20 cellular contexts compared by ENCODE assay signal in the genomic region with DNA sequence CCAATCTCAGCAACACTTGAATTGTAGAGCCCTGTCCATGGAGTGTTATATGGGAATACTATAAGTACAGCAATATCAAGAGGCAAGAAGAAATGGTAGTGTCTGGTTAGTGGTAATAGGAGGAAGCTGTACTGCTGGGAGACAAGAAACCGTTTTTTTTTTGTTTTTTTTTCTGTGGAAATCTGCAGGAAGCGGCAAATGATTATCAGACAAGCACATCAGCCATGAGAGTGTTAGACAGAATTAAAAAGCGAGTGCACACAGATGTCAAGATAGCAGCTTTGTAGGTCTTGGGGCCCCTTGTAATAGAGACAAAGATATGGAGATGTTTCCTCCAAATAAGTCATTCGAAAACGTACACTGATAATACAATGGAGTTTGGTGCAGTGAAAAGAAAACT. TPM values are rescaled to one million over a fixed set of nuclear protein-coding genes. Genes with fewer than 3 reads are reported as not detected.
DNase-seq lines count a peak whose midpoint lies in the region; ATAC-seq and TF ChIP-seq lines count a peak whose summit lies in the region.
"Had no signal": no experiment of that assay in that cellular context is flagged by ENCODE, and none has a peak within 500 bp of the region (broad histone marks: within the 10 kb centered on the region; RNA-seq: fewer than 3 reads in every experiment).

No MANE protein-coding gene starts in this region.

- intact Hi-C loops in natural killer cell (cut with micrococcal nuclease) = no loop called here

- H3K36me3 ChIP-seq in Loucy (ENCODE audit: insufficient read depth, low read length) = peaks cover 12% of the 10 kb centered on the region; the same call in 1 of the 2 replicates
- H3K36me3 ChIP-seq: Peyer's patch, WERI-Rb-1 had no signal

- no peaks in the 10 kb centered on the region for H3K9me3 ChIP-seq in Loucy (ENCODE audit: insufficient read depth, low read depth, low read length)
- H3K9me3 ChIP-seq: Peyer's patch had no signal

- no peaks in the 10 kb centered on the region for H3K27me3 ChIP-seq in Loucy (ENCODE audit: insufficient read depth, low read length, poor library complexity, severe bottlenecking)
- H3K27me3 ChIP-seq: Peyer's patch had no signal

- in situ Hi-C loops in G401 (cut with HindIII; ENCODE audit: low sequenced_read_pairs) = no loop called here

- no peak for ATAC-seq in activated T-cell treated with anti-CD3 and anti-CD28 coated beads, Interleukin-2, amount 50 U/mL, for 4 hours
- no peak for ATAC-seq in activated naive CD4-positive, alpha-beta T cell treated with anti-CD3 and anti-CD28 coated beads, Interleukin-2, amount 50 U/mL, for 72 hours
- ATAC-seq in natural killer cell (peak in 1 of 3 donors; percentile 17), GM21447 (IDR thresholded peaks at IDR 0.05; ENCODE audit: unreplicated experiment) (no peak)
- ATAC-seq: left colon, SK-N-SH treated with all-trans-retinoic acid at 6 μM for 48 hours had no signal

- peak overlapping the region; percentile 85 for H3K9ac ChIP-seq in Loucy (ENCODE audit: low read depth, low read length, poor library complexity, severe bottlenecking)

- no peak overlapping the region for H2AFZ ChIP-seq in Loucy (ENCODE audit: low read length)

- peaks cover 96% of the 10 kb centered on the region for H3K79me2 ChIP-seq in Loucy (ENCODE audit: insufficient read depth, low read length)

- H3F3A ChIP-seq in Loucy (ENCODE audit: low read depth) = peaks cover 9% of the 10 kb centered on the region

- no peak for TF ChIP-seq CTCF in Loucy (conservative IDR thresholded peaks at IDR 0.05; ENCODE audit: low read length)
- no peak for TF ChIP-seq CTCF in natural killer cell (IDR thresholded peaks at IDR 0.05)

- H3K9me2 ChIP-seq in Loucy (replicated peaks; ENCODE audit: low read depth, low read length) = no peaks in the 10 kb centered on the region

- peaks cover 88% of the 10 kb centered on the region for H3K36me3 Mint-ChIP-seq in activated T-cell treated with anti-CD3 and anti-CD28 coated beads, Interleukin-2, amount 50 U/mL, for 4 hours (ENCODE audit: insufficient read depth)
- H3K36me3 Mint-ChIP-seq in activated naive CD4-positive, alpha-beta T cell treated with anti-CD3 and anti-CD28 coated beads, Interleukin-2, amount 50 U/mL, for 72 hours = peaks cover 70 to 86% of the 10 kb centered on the region in 2 donors
- H3K36me3 Mint-ChIP-seq in natural killer cell = peaks cover 21% of the 10 kb centered on the region

- peak overlapping the region; percentile 88 for H3K4me2 ChIP-seq in Loucy (ENCODE audit: low read depth, low read length, poor library complexity, severe bottlenecking)

- H3K4me1 ChIP-seq in Loucy (ENCODE audit: insufficient read depth, low read length, poor library complexity, severe bottlenecking) = peaks cover 97% of the 10 kb centered on the region
- H3K4me1 ChIP-seq: Peyer's patch had no signal

- peak overlapping the region; percentile 87 for H3K4me3 Mint-ChIP-seq in activated T-cell treated with anti-CD3 and anti-CD28 coated beads, Interleukin-2, amount 50 U/mL, for 4 hours
- peak overlapping the region; percentile 63 for H3K4me3 Mint-ChIP-seq in natural killer cell
- H3K4me3 Mint-ChIP-seq: H9 had no signal

- no peak for DNase-seq in activated T-cell treated with anti-CD3 and anti-CD28 coated beads, Interleukin-2, amount 50 U/mL, for 4 hours
- DNase-seq in activated T-cell treated with anti-CD3 and anti-CD28 coated beads for 4 hours = no peak
- no peak for DNase-seq in activated naive CD4-positive, alpha-beta T cell treated with anti-CD3 and anti-CD28 coated beads, Interleukin-2, amount 50 U/mL, for 72 hours (ENCODE audit: low spot score in 2 of 2)
- DNase-seq in natural killer cell = no peak
- no peak for DNase-seq in NCI-H69 (lab: John Stamatoyannopoulos, UW)
- no peak for DNase-seq in G401 (ENCODE audit: low spot score)
- DNase-seq: activated CD8-positive, alpha-beta memory T cell treated with anti-CD3 and anti-CD28 coated beads, Interleukin-2, amount 50 U/mL, for 48 hours; H9; left colon; NCI-H1930; NCI-H526 treated with DMSO at 0.1 percent for 48 hours; occipital lobe; Peyer's patch; WERI-Rb-1 had no signal

- H4K20me1 ChIP-seq in Loucy (ENCODE audit: insufficient read depth, low read length, poor library complexity, severe bottlenecking) = no peaks in the 10 kb centered on the region

- H3K4me3 ChIP-seq in Loucy (ENCODE audit: low read length, poor library complexity, severe bottlenecking) = peak overlapping the region; percentile 81
- H3K4me3 ChIP-seq: Peyer's patch had no signal

- H3K4me1 Mint-ChIP-seq in activated T-cell treated with anti-CD3 and anti-CD28 coated beads, Interleukin-2, amount 50 U/mL, for 4 hours (ENCODE audit: low read depth) = peaks cover 92% of the 10 kb centered on the region
- H3K4me1 Mint-ChIP-seq in natural killer cell = peaks cover 85 to 90% of the 10 kb centered on the region in 2 donors

- H3K9me3 Mint-ChIP-seq in activated T-cell treated with anti-CD3 and anti-CD28 coated beads, Interleukin-2, amount 50 U/mL, for 4 hours = no peaks in the 10 kb centered on the region
- no peaks in the 10 kb centered on the region for H3K9me3 Mint-ChIP-seq in activated naive CD4-positive, alpha-beta T cell treated with anti-CD3 and anti-CD28 coated beads, Interleukin-2, amount 50 U/mL, for 72 hours
- H3K9me3 Mint-ChIP-seq in natural killer cell = no peaks in the 10 kb centered on the region
- H3K9me3 Mint-ChIP-seq: H9 had no signal

- H3K27ac Mint-ChIP-seq in activated naive CD4-positive, alpha-beta T cell treated with anti-CD3 and anti-CD28 coated beads, Interleukin-2, amount 50 U/mL, for 72 hours = peak overlapping the region; percentile 65 to 92
- H3K27ac Mint-ChIP-seq in natural killer cell = peak overlapping the region; percentile 38 to 68

- H3K27me3 Mint-ChIP-seq in activated T-cell treated with anti-CD3 and anti-CD28 coated beads, Interleukin-2, amount 50 U/mL, for 4 hours (ENCODE audit: low read depth) = no peaks in the 10 kb centered on the region
- H3K27me3 Mint-ChIP-seq in natural killer cell (ENCODE audit: low read depth in 2 of 2) = no peaks in the 10 kb centered on the region

RNA-seq across cellular contexts. Expression of a gene that starts 6.7 kb away (rescaled TPM):
- 100 to 1,000 TPM in 1 of 3 donors, 10 to 100 TPM in 2; 89.6 to 102 (median 94.8) TPM for total RNA-seq in activated T-cell treated with anti-CD3 and anti-CD28 coated beads, Interleukin-2, amount 50 U/mL, for 4 hours
- 10 to 100 TPM; 94.7 to 95.8 TPM for total RNA-seq in activated naive CD4-positive, alpha-beta T cell treated with anti-CD3 and anti-CD28 coated beads, Interleukin-2, amount 50 U/mL, for 72 hours
- total RNA-seq in natural killer cell = 10 to 100 TPM; 39.9 to 59.6 (median 53.5) TPM
- not detected in 2 replicates for total RNA-seq in G401 (2014; rRNA removed; shearing (Covaris generic))
- total RNA-seq: foreskin keratinocyte, H9, occipital lobe had no signal

RNA-seq across cellular contexts. Expression of a gene that starts 41.9 kb away (rescaled TPM):
- not detected for total RNA-seq in activated T-cell treated with anti-CD3 and anti-CD28 coated beads, Interleukin-2, amount 50 U/mL, for 4 hours
- not detected for total RNA-seq in activated naive CD4-positive, alpha-beta T cell treated with anti-CD3 and anti-CD28 coated beads, Interleukin-2, amount 50 U/mL, for 72 hours
- total RNA-seq in natural killer cell = not detected
- not detected in 2 replicates for total RNA-seq in G401 (2014; rRNA removed; shearing (Covaris generic))
- total RNA-seq: foreskin keratinocyte, H9, left colon, mononuclear cell, Peyer's patch, sciatic nerve had no signal

Comparison
In these comparisons a context has a peak if more than half of its experiments do, and no peak if none do; other contexts are left out.
1. RNA of a gene that starts 6.7 kb away (total RNA-seq): 94.7 to 95.8 TPM in activated naive CD4-positive, alpha-beta T cell treated with anti-CD3 and anti-CD28 coated beads, Interleukin-2, amount 50 U/mL, for 72 hours, 89.6 to 102 TPM in activated T-cell treated with anti-CD3 and anti-CD28 coated beads, Interleukin-2, amount 50 U/mL, for 4 hours and 39.9 to 59.6 TPM in natural killer cell; not detected in G401; every median in the first group is over 10 times any median in the second.